20 cellular contexts compared by ENCODE assay signal in genomic region chr10:95353123-95353522, GRCh38.
DNase-seq lines count a peak whose midpoint lies in the region; ATAC-seq, FAIRE-seq and TF ChIP-seq lines count a peak whose summit lies in the region.
"Had no signal": no experiment of that assay in that cellular context is flagged by ENCODE, and none has a peak within 500 bp of the region (broad histone marks: within the 10 kb centered on the region; RNA-seq: fewer than 3 reads in every experiment).

No MANE protein-coding gene starts in this region.

- H3K9me3 ChIP-seq in GM12878 (replicated peaks; ENCODE audit: control insufficient read depth, insufficient read depth, low read length) (no peaks in the 10 kb centered on the region), gastrocnemius medialis (no peaks in the 10 kb centered on the region)
- H3K9me3 ChIP-seq: A549, BE2C had no signal

- RAD21 ChIA-PET in GM12878 (lab: Charles Lee; ENCODE audit: unreplicated experiment) = interaction anchor here (0.9 to 3.4 kb wide), 5 partner anchors 13 to 107 kb away, joined by 3 to 14 read pairs (median 6); no protein-coding TSS in a partner anchor

- no peak for TF ChIP-seq POLR2A in GM12878 (IDR thresholded peaks at IDR 0.05; ENCODE audit: low read depth, low read length)
- TF ChIP-seq POLR2A in gastrocnemius medialis (IDR thresholded peaks at IDR 0.05) = no peak

- TF ChIP-seq EP300 in GM12878 (IDR thresholded peaks at IDR 0.05; ENCODE audit: borderline replicate concordance in 1 of 2, control insufficient read depth in 1 of 2, low read depth in 2 of 2, low read length in 2 of 2) = no peak

- intact Hi-C loops in GM12878 (cut with micrococcal nuclease; ENCODE audit: unreplicated experiment) = loop anchor here (1.0 kb wide), 1 partner anchor 61 kb away; no protein-coding TSS in a partner anchor
- intact Hi-C loops in gastrocnemius medialis (cut with DNase I; ENCODE audit: low total_unique reads) = no loop called here
- intact Hi-C loops in activated CD8-positive, alpha-beta T cell treated with anti-CD3 and anti-CD28 coated beads for 36 hours (cut with micrococcal nuclease) = no loop called here

- TF ChIP-seq CTCF in GM12878 (IDR thresholded peaks at IDR 0.05 in 2 of 3, conservative IDR thresholded peaks at IDR 0.05 in 1 of 3; ENCODE audit: control insufficient read depth in 2 of 3, extremely low read depth in 1 of 3, insufficient read depth in 1 of 3, low read depth in 3 of 3, low read length in 3 of 3) = no peak
- no peak for TF ChIP-seq CTCF in gastrocnemius medialis (IDR thresholded peaks at IDR 0.05 in 4 of 5, conservative IDR thresholded peaks at IDR 0.05 in 1 of 5)
- TF ChIP-seq CTCF in activated CD8-positive, alpha-beta T cell treated with anti-CD3 and anti-CD28 coated beads for 36 hours (IDR thresholded peaks at IDR 0.05) = no peak

- H3K79me2 ChIP-seq in GM12878 (ENCODE audit: control insufficient read depth, insufficient read depth, low read length) = no peaks in the 10 kb centered on the region

- H3K4me3 ChIP-seq in GM12878 (no peak overlapping the region), gastrocnemius medialis (no peak overlapping the region)
- H3K4me3 ChIP-seq: A549, GM23248 had no signal

- FAIRE-seq in GM12878 (lab: Jason Lieb, UNC) = no peak
- FAIRE-seq: A549, G401.6, H54 had no signal

- H3K27me3 Mint-ChIP-seq in activated CD8-positive, alpha-beta T cell treated with anti-CD3 and anti-CD28 coated beads for 36 hours = no peaks in the 10 kb centered on the region

- CTCF ChIA-PET in GM12878 (lab: Yijun Ruan, JAX) = interaction anchor here (0.7 to 3.4 kb wide), 6 partner anchors 10 to 117 kb away, joined by 3 to 21 read pairs (median 5); no protein-coding TSS in a partner anchor
- CTCF ChIA-PET in activated CD8-positive, alpha-beta T cell treated with anti-CD3 and anti-CD28 coated beads for 36 hours (lab: Charles Lee) = interaction anchor here (1.3 to 2.8 kb wide), 2 partner anchors 10 to 110 kb away, joined by 4 to 10 read pairs; no protein-coding TSS in a partner anchor

- H3K4me3 Mint-ChIP-seq in activated CD8-positive, alpha-beta T cell treated with anti-CD3 and anti-CD28 coated beads for 36 hours = no peak overlapping the region
- H3K4me3 Mint-ChIP-seq: CD4-positive, alpha-beta memory T cell had no signal

- H3K27me3 ChIP-seq in GM12878 (replicated peaks in 1 of 2; ENCODE audit: control insufficient read depth in 2 of 2, insufficient read depth in 2 of 2, low read length in 1 of 2) = no peaks in the 10 kb centered on the region
- H3K27me3 ChIP-seq in gastrocnemius medialis = no peaks in the 10 kb centered on the region

- no peak overlapping the region for H3K27ac Mint-ChIP-seq in activated CD8-positive, alpha-beta T cell treated with anti-CD3 and anti-CD28 coated beads for 36 hours
- H3K27ac Mint-ChIP-seq: CD4-positive, alpha-beta memory T cell had no signal

- TF ChIP-seq RAD21 in GM12878 (IDR thresholded peaks at IDR 0.05; ENCODE audit: insufficient read depth, low read depth, low read length) = no peak

- H3K4me1 ChIP-seq in GM12878 (ENCODE audit: control insufficient read depth, insufficient read depth, low read length) = peaks cover 8% of the 10 kb centered on the region; the same call in 1 of the 2 replicates
- H3K4me1 ChIP-seq in gastrocnemius medialis = peaks cover 44 to 51% of the 10 kb centered on the region in 2 donors
- H3K4me1 ChIP-seq: BE2C had no signal

- H3K27ac ChIP-seq in GM12878 (ENCODE audit: control insufficient read depth, insufficient read depth) (no peak overlapping the region), gastrocnemius medialis (peak overlapping the region; percentile 61 to 78 (median 67))
- H3K27ac ChIP-seq: A549, C4-2B, GM23248 had no signal

- BruUV-seq in GM12878 (replicated peaks; lab: Mats Ljungman, UMichigan) = no TSS peak

- no peak overlapping the region for H3K4me2 ChIP-seq in GM12878 (ENCODE audit: control insufficient read depth, insufficient read depth)
- H3K4me2 ChIP-seq: A549 had no signal

- POLR2A ChIA-PET in GM12878 (lab: Charles Lee) = no interaction called here
- POLR2A ChIA-PET in activated CD8-positive, alpha-beta T cell treated with anti-CD3 and anti-CD28 coated beads for 36 hours (lab: Charles Lee) = no interaction called here

- H4K20me1 ChIP-seq in GM12878 (ENCODE audit: control insufficient read depth, insufficient read depth) = no peaks in the 10 kb centered on the region

- no peaks in the 10 kb centered on the region for H3K4me1 Mint-ChIP-seq in activated CD8-positive, alpha-beta T cell treated with anti-CD3 and anti-CD28 coated beads for 36 hours (ENCODE audit: low read depth)
- H3K4me1 Mint-ChIP-seq: CD4-positive, alpha-beta memory T cell had no signal

- SMC1A ChIA-PET in GM12878 (lab: Charles Lee; ENCODE audit: uncharacterized antibody, unreplicated experiment) = interaction anchor here (0.6 to 2.7 kb wide), 7 partner anchors 9 to 78 kb away, joined by 3 to 22 read pairs (median 4); no protein-coding TSS in a partner anchor

- H3K9ac ChIP-seq in GM12878 (ENCODE audit: control insufficient read depth, insufficient read depth, low read length) = no peak overlapping the region
- H3K9ac ChIP-seq: GM23248 had no signal

- no peak overlapping the region for H2AFZ ChIP-seq in GM12878 (ENCODE audit: control insufficient read depth, low read depth, low read length)
- H2AFZ ChIP-seq: GM23248 had no signal

- H3K36me3 ChIP-seq in GM12878 (ENCODE audit: control insufficient read depth in 2 of 2, insufficient read depth in 2 of 2, low read length in 1 of 2) (no peaks in the 10 kb centered on the region), gastrocnemius medialis (peaks cover 3 to 73% of the 10 kb centered on the region in 2 donors)
- H3K36me3 ChIP-seq: BE2C had no signal

- in situ Hi-C loops in GM12878 (cut with MboI) (no loop called here), gastrocnemius medialis (cut with MboI; ENCODE audit: low sequenced_read_pairs in 4 of 4) (loop anchor here in 1 of 4 donors (25.0 kb wide), 1 partner anchor 216 kb away; no protein-coding TSS in a partner anchor)

- no peaks in the 10 kb centered on the region for H3K9me3 Mint-ChIP-seq in activated CD8-positive, alpha-beta T cell treated with anti-CD3 and anti-CD28 coated beads for 36 hours
- H3K9me3 Mint-ChIP-seq: CD4-positive, alpha-beta memory T cell had no signal

- H3K36me3 Mint-ChIP-seq in activated CD8-positive, alpha-beta T cell treated with anti-CD3 and anti-CD28 coated beads for 36 hours (ENCODE audit: low read depth) = no peaks in the 10 kb centered on the region

- ATAC-seq in HG02870 (IDR thresholded peaks at IDR 0.05; ENCODE audit: unreplicated experiment) (peak; percentile 57), GM12878 (peak; percentile 52), gastrocnemius medialis (no peak), HG02840 (IDR thresholded peaks at IDR 0.05; ENCODE audit: low FRiP score, unreplicated experiment) (no peak), GM21723 (IDR thresholded peaks at IDR 0.05; ENCODE audit: unreplicated experiment) (no peak)
- ATAC-seq in activated CD8-positive, alpha-beta T cell treated with anti-CD3 and anti-CD28 coated beads for 36 hours = no peak
- ATAC-seq: A549, HCT116 had no signal

- DNase-seq in GM12878 (ENCODE audit: low read depth, low spot score) = no peak
- no peak for DNase-seq in gastrocnemius medialis
- DNase-seq in activated CD8-positive, alpha-beta T cell treated with anti-CD3 and anti-CD28 coated beads for 36 hours = no peak
- no peak for DNase-seq in kidney glomerular epithelial cell (lab: John Stamatoyannopoulos, UW)
- DNase-seq: BE2C; CD4-positive, alpha-beta memory T cell; DMS153; DMS79 treated with DMSO at 0.1 percent for 48 hours; EL; GM23248; IMR-90; KG1 had no signal

TF ChIP-seq in GM12878, 131 proteins besides CTCF, POLR2A, EP300 and RAD21:
- TF ChIP-seq TBL1XR1 (IDR thresholded peaks at IDR 0.05; ENCODE audit: low read depth, low read length) = no peak
- peak; percentile 76 for TF ChIP-seq RUNX3 (IDR thresholded peaks at IDR 0.05; ENCODE audit: low read length)
- peak; percentile 38; the same call in 1 of the 2 replicates for TF ChIP-seq JUNB (IDR thresholded peaks at IDR 0.05)
- TF ChIP-seq ELK1 (IDR thresholded peaks at IDR 0.05; ENCODE audit: low read depth, low read length) = no peak
- TF ChIP-seq NFIC (IDR thresholded peaks at IDR 0.05; ENCODE audit: low read depth, low read length) = peak; percentile 64; the same call in 1 of the 2 replicates
- TF ChIP-seq EED (IDR thresholded peaks at IDR 0.05; ENCODE audit: low read depth) = 0 out of 2 replicates have a peak, but pooled peaks have one; percentile 13
- no peak for TF ChIP-seq ZZZ3 (IDR thresholded peaks at IDR 0.05; ENCODE audit: control insufficient read depth, insufficient read length, low read depth)

Comparison
In these comparisons a context has a peak if more than half of its experiments do, and no peak if none do; other contexts are left out.
1. ATAC-seq: peak in HG02870 (single experiment) and GM12878 (single experiment); none in gastrocnemius medialis (0 of 2), HG02840 (single experiment), activated CD8-positive, alpha-beta T cell treated with anti-CD3 and anti-CD28 coated beads for 36 hours (single experiment) and GM21723 (single experiment).